ENCODE assay signal across 1 cellular context in the genomic region with DNA sequence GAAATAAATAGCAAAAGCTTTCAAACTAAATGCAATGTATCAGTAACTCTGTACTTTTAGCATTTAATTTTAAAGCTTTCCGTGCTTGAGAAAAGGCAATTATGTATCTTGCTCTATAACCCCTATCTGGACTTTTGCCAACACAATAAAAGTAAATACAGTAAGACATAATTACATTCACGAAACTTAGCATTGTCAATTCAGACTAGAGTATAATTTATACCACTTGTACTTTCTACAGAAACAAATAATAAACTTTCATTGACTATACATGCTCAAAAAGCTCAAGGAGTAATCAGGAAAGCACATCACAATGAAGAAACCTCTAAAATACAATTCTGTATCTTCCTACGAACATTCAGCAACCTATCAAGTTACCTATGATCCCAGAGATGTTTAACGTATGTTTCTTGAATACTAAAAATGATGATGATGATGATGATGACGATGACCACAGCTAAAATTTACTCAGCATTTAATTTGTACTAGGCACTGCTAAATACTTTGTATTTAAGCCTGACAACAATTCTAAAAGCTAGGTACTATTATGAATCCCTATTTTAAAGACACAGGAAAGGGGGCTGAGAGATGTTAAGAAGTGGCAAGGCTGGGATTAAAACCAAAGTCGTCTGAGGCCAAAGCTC.
A peak's percentile ranks its signal among the peaks of the same experiment; 100 is the strongest.
TF ChIP-seq lines count a peak whose summit lies in the region.

No MANE protein-coding gene starts in this region.

TF ChIP-seq in HEK293, 187 proteins besides CTCF, POLR2A, EP300 and RAD21 (continued from another document and continues in another):
- TF ChIP-seq KLF8 (tag by site-specific recombination; IDR thresholded peaks at IDR 0.05) (0 out of 2 replicates have a peak, but pooled peaks have one; percentile 18), ZNF561 (tag by site-specific recombination; IDR thresholded peaks at IDR 0.05; ENCODE audit: borderline replicate concordance) (no peak), SCRT1 (tag by site-specific recombination; IDR thresholded peaks at IDR 0.05; ENCODE audit: borderline replicate concordance) (no peak), ZNF792 (tag by site-specific recombination; IDR thresholded peaks at IDR 0.05) (no peak), ZFP69B (tag by site-specific recombination; IDR thresholded peaks at IDR 0.05) (no peak), KLF16 (tag by site-specific recombination; IDR thresholded peaks at IDR 0.05) (no peak), RBAK (tag by site-specific recombination; IDR thresholded peaks at IDR 0.05) (no peak), ZNF548 (tag by site-specific recombination; IDR thresholded peaks at IDR 0.05) (no peak), OVOL3 (tag by site-specific recombination; IDR thresholded peaks at IDR 0.05) (peak; percentile 67; the same call in 1 of the 2 replicates), ZNF76 (tag by site-specific recombination; IDR thresholded peaks at IDR 0.05; ENCODE audit: borderline replicate concordance, low read depth) (no peak), ZNF112 (tag by site-specific recombination; IDR thresholded peaks at IDR 0.05) (no peak), ZNF48 (tag by site-specific recombination; IDR thresholded peaks at IDR 0.05) (no peak), ZNF394 (tag by site-specific recombination; IDR thresholded peaks at IDR 0.05; ENCODE audit: borderline replicate concordance) (no peak), MZF1 (tag by site-specific recombination; IDR thresholded peaks at IDR 0.05; ENCODE audit: borderline replicate concordance) (peak; percentile 83; the same call in 1 of the 2 replicates), ZNF660 (tag by site-specific recombination; IDR thresholded peaks at IDR 0.05) (no peak), ZNF777 (tag by site-specific recombination; IDR thresholded peaks at IDR 0.05; ENCODE audit: borderline replicate concordance) (no peak), SP7 (tag by site-specific recombination; IDR thresholded peaks at IDR 0.05) (peak; percentile 85), ZNF146 (tag by site-specific recombination; IDR thresholded peaks at IDR 0.05) (no peak), ZNF24 (tag by site-specific recombination; IDR thresholded peaks at IDR 0.05) (no peak), ZNF664 (tag by site-specific recombination; IDR thresholded peaks at IDR 0.05) (no peak; the same call in 1 of the 2 replicates), ZNF311 (tag by site-specific recombination; IDR thresholded peaks at IDR 0.05; ENCODE audit: borderline replicate concordance) (no peak), ZNF416 (tag by site-specific recombination; IDR thresholded peaks at IDR 0.05) (no peak), ZBTB1 (tag by site-specific recombination; IDR thresholded peaks at IDR 0.05) (no peak), ZNF791 (tag by site-specific recombination; IDR thresholded peaks at IDR 0.05) (no peak), ZNF555 (tag by site-specific recombination; conservative IDR thresholded peaks at IDR 0.05) (no peak), ZNF302 (tag by site-specific recombination; IDR thresholded peaks at IDR 0.05; ENCODE audit: low read depth) (no peak), ZNF133 (tag by site-specific recombination; IDR thresholded peaks at IDR 0.05) (no peak), ZEB2 (tag by site-specific recombination; IDR thresholded peaks at IDR 0.05) (peak; percentile 80), SCRT2 (tag by site-specific recombination; IDR thresholded peaks at IDR 0.05) (no peak), ZNF211 (tag by site-specific recombination; IDR thresholded peaks at IDR 0.05; ENCODE audit: low read depth) (no peak), ZNF571 (tag by site-specific recombination; IDR thresholded peaks at IDR 0.05) (no peak), MEIS1 (CRISPR knock-in tag; IDR thresholded peaks at IDR 0.05; ENCODE audit: borderline replicate concordance) (no peak), ZNF837 (tag by site-specific recombination; IDR thresholded peaks at IDR 0.05) (no peak)
- TF ChIP-seq, protein P1, sequence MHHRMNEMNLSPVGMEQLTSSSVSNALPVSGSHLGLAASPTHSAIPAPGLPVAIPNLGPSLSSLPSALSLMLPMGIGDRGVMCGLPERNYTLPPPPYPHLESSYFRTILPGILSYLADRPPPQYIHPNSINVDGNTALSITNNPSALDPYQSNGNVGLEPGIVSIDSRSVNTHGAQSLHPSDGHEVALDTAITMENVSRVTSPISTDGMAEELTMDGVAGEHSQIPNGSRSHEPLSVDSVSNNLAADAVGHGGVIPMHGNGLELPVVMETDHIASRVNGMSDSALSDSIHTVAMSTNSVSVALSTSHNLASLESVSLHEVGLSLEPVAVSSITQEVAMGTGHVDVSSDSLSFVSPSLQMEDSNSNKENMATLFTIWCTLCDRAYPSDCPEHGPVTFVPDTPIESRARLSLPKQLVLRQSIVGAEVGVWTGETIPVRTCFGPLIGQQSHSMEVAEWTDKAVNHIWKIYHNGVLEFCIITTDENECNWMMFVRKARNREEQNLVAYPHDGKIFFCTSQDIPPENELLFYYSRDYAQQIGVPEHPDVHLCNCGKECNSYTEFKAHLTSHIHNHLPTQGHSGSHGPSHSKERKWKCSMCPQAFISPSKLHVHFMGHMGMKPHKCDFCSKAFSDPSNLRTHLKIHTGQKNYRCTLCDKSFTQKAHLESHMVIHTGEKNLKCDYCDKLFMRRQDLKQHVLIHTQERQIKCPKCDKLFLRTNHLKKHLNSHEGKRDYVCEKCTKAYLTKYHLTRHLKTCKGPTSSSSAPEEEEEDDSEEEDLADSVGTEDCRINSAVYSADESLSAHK (tag by site-specific recombination; IDR thresholded peaks at IDR 0.05): peak; percentile 58; the same call in 1 of the 2 replicates
- TF ChIP-seq, protein P2, sequence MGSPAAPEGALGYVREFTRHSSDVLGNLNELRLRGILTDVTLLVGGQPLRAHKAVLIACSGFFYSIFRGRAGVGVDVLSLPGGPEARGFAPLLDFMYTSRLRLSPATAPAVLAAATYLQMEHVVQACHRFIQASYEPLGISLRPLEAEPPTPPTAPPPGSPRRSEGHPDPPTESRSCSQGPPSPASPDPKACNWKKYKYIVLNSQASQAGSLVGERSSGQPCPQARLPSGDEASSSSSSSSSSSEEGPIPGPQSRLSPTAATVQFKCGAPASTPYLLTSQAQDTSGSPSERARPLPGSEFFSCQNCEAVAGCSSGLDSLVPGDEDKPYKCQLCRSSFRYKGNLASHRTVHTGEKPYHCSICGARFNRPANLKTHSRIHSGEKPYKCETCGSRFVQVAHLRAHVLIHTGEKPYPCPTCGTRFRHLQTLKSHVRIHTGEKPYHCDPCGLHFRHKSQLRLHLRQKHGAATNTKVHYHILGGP (tag by site-specific recombination; IDR thresholded peaks at IDR 0.05): no peak
- TF ChIP-seq, protein P3, sequence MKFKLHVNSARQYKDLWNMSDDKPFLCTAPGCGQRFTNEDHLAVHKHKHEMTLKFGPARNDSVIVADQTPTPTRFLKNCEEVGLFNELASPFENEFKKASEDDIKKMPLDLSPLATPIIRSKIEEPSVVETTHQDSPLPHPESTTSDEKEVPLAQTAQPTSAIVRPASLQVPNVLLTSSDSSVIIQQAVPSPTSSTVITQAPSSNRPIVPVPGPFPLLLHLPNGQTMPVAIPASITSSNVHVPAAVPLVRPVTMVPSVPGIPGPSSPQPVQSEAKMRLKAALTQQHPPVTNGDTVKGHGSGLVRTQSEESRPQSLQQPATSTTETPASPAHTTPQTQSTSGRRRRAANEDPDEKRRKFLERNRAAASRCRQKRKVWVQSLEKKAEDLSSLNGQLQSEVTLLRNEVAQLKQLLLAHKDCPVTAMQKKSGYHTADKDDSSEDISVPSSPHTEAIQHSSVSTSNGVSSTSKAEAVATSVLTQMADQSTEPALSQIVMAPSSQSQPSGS (tag by site-specific recombination; IDR thresholded peaks at IDR 0.05; ENCODE audit: low read depth): no peak
- TF ChIP-seq, protein P4, sequence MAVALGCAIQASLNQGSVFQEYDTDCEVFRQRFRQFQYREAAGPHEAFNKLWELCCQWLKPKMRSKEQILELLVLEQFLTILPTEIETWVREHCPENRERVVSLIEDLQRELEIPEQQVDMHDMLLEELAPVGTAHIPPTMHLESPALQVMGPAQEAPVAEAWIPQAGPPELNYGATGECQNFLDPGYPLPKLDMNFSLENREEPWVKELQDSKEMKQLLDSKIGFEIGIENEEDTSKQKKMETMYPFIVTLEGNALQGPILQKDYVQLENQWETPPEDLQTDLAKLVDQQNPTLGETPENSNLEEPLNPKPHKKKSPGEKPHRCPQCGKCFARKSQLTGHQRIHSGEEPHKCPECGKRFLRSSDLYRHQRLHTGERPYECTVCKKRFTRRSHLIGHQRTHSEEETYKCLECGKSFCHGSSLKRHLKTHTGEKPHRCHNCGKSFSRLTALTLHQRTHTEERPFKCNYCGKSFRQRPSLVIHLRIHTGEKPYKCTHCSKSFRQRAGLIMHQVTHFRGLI (tag by site-specific recombination; IDR thresholded peaks at IDR 0.05): no peak
- TF ChIP-seq, protein P5, sequence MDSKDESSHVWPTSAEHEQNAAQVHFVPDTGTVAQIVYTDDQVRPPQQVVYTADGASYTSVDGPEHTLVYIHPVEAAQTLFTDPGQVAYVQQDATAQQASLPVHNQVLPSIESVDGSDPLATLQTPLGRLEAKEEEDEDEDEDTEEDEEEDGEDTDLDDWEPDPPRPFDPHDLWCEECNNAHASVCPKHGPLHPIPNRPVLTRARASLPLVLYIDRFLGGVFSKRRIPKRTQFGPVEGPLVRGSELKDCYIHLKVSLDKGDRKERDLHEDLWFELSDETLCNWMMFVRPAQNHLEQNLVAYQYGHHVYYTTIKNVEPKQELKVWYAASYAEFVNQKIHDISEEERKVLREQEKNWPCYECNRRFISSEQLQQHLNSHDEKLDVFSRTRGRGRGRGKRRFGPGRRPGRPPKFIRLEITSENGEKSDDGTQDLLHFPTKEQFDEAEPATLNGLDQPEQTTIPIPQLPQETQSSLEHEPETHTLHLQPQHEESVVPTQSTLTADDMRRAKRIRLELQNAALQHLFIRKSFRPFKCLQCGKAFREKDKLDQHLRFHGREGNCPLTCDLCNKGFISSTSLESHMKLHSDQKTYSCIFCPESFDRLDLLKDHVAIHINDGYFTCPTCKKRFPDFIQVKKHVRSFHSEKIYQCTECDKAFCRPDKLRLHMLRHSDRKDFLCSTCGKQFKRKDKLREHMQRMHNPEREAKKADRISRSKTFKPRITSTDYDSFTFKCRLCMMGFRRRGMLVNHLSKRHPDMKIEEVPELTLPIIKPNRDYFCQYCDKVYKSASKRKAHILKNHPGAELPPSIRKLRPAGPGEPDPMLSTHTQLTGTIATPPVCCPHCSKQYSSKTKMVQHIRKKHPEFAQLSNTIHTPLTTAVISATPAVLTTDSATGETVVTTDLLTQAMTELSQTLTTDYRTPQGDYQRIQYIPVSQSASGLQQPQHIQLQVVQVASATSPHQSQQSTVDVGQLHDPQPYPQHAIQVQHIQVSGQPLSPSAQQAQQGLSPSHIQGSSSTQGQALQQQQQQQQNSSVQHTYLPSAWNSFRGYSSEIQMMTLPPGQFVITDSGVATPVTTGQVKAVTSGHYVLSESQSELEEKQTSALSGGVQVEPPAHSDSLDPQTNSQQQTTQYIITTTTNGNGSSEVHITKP (tag by site-specific recombination; IDR thresholded peaks at IDR 0.05): no peak
- TF ChIP-seq, protein P6, sequence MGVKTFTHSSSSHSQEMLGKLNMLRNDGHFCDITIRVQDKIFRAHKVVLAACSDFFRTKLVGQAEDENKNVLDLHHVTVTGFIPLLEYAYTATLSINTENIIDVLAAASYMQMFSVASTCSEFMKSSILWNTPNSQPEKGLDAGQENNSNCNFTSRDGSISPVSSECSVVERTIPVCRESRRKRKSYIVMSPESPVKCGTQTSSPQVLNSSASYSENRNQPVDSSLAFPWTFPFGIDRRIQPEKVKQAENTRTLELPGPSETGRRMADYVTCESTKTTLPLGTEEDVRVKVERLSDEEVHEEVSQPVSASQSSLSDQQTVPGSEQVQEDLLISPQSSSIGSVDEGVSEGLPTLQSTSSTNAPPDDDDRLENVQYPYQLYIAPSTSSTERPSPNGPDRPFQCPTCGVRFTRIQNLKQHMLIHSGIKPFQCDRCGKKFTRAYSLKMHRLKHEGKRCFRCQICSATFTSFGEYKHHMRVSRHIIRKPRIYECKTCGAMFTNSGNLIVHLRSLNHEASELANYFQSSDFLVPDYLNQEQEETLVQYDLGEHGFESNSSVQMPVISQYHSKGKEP (tag by site-specific recombination; IDR thresholded peaks at IDR 0.05): peak; percentile 86
- TF ChIP-seq, protein P7, sequence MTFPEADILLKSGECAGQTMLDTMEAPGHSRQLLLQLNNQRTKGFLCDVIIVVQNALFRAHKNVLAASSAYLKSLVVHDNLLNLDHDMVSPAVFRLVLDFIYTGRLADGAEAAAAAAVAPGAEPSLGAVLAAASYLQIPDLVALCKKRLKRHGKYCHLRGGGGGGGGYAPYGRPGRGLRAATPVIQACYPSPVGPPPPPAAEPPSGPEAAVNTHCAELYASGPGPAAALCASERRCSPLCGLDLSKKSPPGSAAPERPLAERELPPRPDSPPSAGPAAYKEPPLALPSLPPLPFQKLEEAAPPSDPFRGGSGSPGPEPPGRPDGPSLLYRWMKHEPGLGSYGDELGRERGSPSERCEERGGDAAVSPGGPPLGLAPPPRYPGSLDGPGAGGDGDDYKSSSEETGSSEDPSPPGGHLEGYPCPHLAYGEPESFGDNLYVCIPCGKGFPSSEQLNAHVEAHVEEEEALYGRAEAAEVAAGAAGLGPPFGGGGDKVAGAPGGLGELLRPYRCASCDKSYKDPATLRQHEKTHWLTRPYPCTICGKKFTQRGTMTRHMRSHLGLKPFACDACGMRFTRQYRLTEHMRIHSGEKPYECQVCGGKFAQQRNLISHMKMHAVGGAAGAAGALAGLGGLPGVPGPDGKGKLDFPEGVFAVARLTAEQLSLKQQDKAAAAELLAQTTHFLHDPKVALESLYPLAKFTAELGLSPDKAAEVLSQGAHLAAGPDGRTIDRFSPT (tag by site-specific recombination; IDR thresholded peaks at IDR 0.05): 0 out of 2 replicates have a peak, but pooled peaks have one; percentile 30
- TF ChIP-seq, protein P8, sequence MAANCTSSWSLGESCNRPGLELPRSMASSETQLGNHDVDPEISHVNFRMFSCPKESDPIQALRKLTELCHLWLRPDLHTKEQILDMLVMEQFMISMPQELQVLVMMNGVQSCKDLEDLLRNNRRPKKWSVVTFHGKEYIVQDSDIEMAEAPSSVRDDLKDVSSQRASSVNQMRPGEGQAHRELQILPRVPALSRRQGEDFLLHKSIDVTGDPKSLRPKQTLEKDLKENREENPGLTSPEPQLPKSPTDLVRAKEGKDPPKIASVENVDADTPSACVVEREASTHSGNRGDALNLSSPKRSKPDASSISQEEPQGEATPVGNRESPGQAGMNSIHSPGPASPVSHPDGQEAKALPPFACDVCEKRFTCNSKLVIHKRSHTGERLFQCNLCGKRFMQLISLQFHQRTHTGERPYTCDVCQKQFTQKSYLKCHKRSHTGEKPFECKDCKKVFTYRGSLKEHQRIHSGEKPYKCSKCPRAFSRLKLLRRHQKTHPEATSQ (tag by site-specific recombination; IDR thresholded peaks at IDR 0.05): no peak
- TF ChIP-seq, protein P9, sequence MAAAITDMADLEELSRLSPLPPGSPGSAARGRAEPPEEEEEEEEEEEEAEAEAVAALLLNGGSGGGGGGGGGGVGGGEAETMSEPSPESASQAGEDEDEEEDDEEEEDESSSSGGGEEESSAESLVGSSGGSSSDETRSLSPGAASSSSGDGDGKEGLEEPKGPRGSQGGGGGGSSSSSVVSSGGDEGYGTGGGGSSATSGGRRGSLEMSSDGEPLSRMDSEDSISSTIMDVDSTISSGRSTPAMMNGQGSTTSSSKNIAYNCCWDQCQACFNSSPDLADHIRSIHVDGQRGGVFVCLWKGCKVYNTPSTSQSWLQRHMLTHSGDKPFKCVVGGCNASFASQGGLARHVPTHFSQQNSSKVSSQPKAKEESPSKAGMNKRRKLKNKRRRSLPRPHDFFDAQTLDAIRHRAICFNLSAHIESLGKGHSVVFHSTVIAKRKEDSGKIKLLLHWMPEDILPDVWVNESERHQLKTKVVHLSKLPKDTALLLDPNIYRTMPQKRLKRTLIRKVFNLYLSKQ (tag by site-specific recombination; IDR thresholded peaks at IDR 0.05; ENCODE audit: borderline replicate concordance): no peak
